Comparison of ENCODE assay signal across 7 cellular contexts in genomic region chr2:55718165-55719008, GRCh38. TPM values are rescaled to one million over a fixed set of nuclear protein-coding genes. Genes with fewer than 3 reads are reported as not detected.
A peak's percentile ranks its signal among the peaks of the same experiment; 100 is the strongest.
DNase-seq lines count a peak whose midpoint lies in the region; ATAC-seq, FAIRE-seq and TF ChIP-seq lines count a peak whose summit lies in the region.

No MANE protein-coding gene starts in this region.

- ATAC-seq in thoracic aorta (ENCODE audit: insufficient number of reproducible peaks, low FRiP score, low read depth): no peak

- no peak overlapping the region for H4K8ac ChIP-seq in mesendoderm (ENCODE audit: low read depth, low read length)

- DNase-seq in GM04503 (ENCODE audit: low read depth) (peak; percentile 11), H54 (ENCODE audit: insufficient read length, low spot score) (peak; percentile 39), NCI-H146 treated with DMSO at 0.1 percent for 48 hours (lab: John Stamatoyannopoulos, UW; ENCODE audit: unreplicated experiment) (peak; percentile 36), T follicular helper cell (ENCODE audit: low read depth) (peak; percentile 17), mesendoderm (peak; percentile 68), thoracic aorta (ENCODE audit: low spot score) (peak; percentile 11)
- DNase-seq in effector CD4-positive, alpha-beta T cell: peak; percentile 31

- H3K4ac ChIP-seq in mesendoderm (ENCODE audit: low read depth, low read length): no peak overlapping the region

- no peak overlapping the region for H3K4me3 ChIP-seq in mesendoderm (ENCODE audit: low read length)
- H3K4me3 ChIP-seq in thoracic aorta: no peak overlapping the region

- no peak overlapping the region for H2BK15ac ChIP-seq in mesendoderm (replicated peaks; ENCODE audit: low read depth)

- no peak overlapping the region for H3K56ac ChIP-seq in mesendoderm (ENCODE audit: low read length)

- H3K27ac ChIP-seq in mesendoderm (ENCODE audit: low read depth, low read length) (no peak overlapping the region), thoracic aorta (no peak overlapping the region)

- no peaks in the 10 kb centered on the region for H3K79me1 ChIP-seq in mesendoderm (ENCODE audit: low read length)

- H3K9me3 ChIP-seq in thoracic aorta: no peaks in the 10 kb centered on the region

- H3K36me3 ChIP-seq in mesendoderm (ENCODE audit: control insufficient read depth, insufficient read depth, low read length) (no peaks in the 10 kb centered on the region), thoracic aorta (no peaks in the 10 kb centered on the region)

- H2BK5ac ChIP-seq in mesendoderm (ENCODE audit: low read length): no peak overlapping the region

- no peaks in the 10 kb centered on the region for H3K79me2 ChIP-seq in mesendoderm (ENCODE audit: control insufficient read depth, insufficient read depth, low read length)

- H2AK5ac ChIP-seq in mesendoderm (ENCODE audit: low read length): no peak overlapping the region

- no peak for TF ChIP-seq POLR2A in H54 (IDR thresholded peaks at IDR 0.05; ENCODE audit: low read depth, low read length)

- H3K4me1 ChIP-seq in mesendoderm (ENCODE audit: control insufficient read depth, low read depth, low read length) (no peaks in the 10 kb centered on the region), thoracic aorta (ENCODE audit: control insufficient read depth in 1 of 2, low read depth in 2 of 2) (no peaks in the 10 kb centered on the region)

- no peak overlapping the region for H2BK120ac ChIP-seq in mesendoderm (ENCODE audit: low read depth, low read length)

- no peak overlapping the region for H3K18ac ChIP-seq in mesendoderm (ENCODE audit: low read length)

- peak; percentile 79 for TF ChIP-seq CTCF in thoracic aorta (IDR thresholded peaks at IDR 0.05)

- H4K5ac ChIP-seq in mesendoderm (ENCODE audit: low read length): no peak overlapping the region

- FAIRE-seq in H54 (lab: Jason Lieb, UNC): peak; percentile 33

- no peak overlapping the region for H3K23ac ChIP-seq in mesendoderm (ENCODE audit: low read length)

- H3K27me3 ChIP-seq in mesendoderm (ENCODE audit: insufficient read depth, low read length, poor library complexity): no peaks in the 10 kb centered on the region
- H3K27me3 ChIP-seq in thoracic aorta (replicated peaks; ENCODE audit: insufficient read depth): no peaks in the 10 kb centered on the region

- WGBS in mesendoderm (ENCODE audit: extremely low coverage, insufficient coverage, low lambda C conversion rate): no CpG with 5 or more reads among the region's 11 CpGs

- H3K4me2 ChIP-seq in mesendoderm (ENCODE audit: low read length): no peak overlapping the region

- H3K9ac ChIP-seq in mesendoderm (ENCODE audit: low read length): no peak overlapping the region

RNA-seq across cellular contexts. Expression of gene PNPT1, which starts 24.7 kb away (rescaled TPM):
- polyA plus RNA-seq in mesendoderm (2013, experiment 1 of 2): 22.5 TPM
- 21.7 TPM for polyA plus RNA-seq in mesendoderm (2013, experiment 2 of 2)
- 10 to 100 TPM in 1 of 2 donors, 1 to 10 TPM in 1; 8.9 to 24.6 TPM for total RNA-seq in thoracic aorta

Comparison
In these comparisons a context has a peak if more than half of its experiments do, and no peak if none do; other contexts are left out.
1. DNase-seq: peak in every context shown above with its lines; median percentile 68 in mesendoderm; 39 in H54; 36 in NCI-H146 treated with DMSO at 0.1 percent for 48 hours; 31 in effector CD4-positive, alpha-beta T cell; 17 in T follicular helper cell; 11 in GM04503; 11 in thoracic aorta.